10 cellular contexts compared by ENCODE assay signal in genomic region chr2:147449323-147450080, GRCh38.
DNase-seq lines count a peak whose midpoint lies in the region; ATAC-seq lines count a peak whose summit lies in the region.
"Had no signal": no experiment of that assay in that cellular context is flagged by ENCODE, and none has a peak within 500 bp of the region (broad histone marks: within the 10 kb centered on the region; RNA-seq: fewer than 3 reads in every experiment).

No MANE protein-coding gene starts in this region.

- no peaks in the 10 kb centered on the region for H3K9me3 Mint-ChIP-seq in activated naive CD4-positive, alpha-beta T cell treated with anti-CD3 and anti-CD28 coated beads, Interleukin-2, amount 50 U/mL, for 24 hours
- H3K9me3 Mint-ChIP-seq in T-cell, result peaks cover 0 to 4% (median 0%) of the 10 kb centered on the region in 3 donors
- peaks cover 0 to 6% of the 10 kb centered on the region in 2 donors for H3K9me3 Mint-ChIP-seq in effector memory CD8-positive, alpha-beta T cell

- ATAC-seq in T-cell (replicated peaks in 1 of 4) (peak; percentile 79 to 88 (median 81)), HG02610 (IDR thresholded peaks at IDR 0.05; ENCODE audit: unreplicated experiment) (no peak), HG02642 (IDR thresholded peaks at IDR 0.05; ENCODE audit: poor library complexity, unreplicated experiment) (no peak)
- peak; percentile 85 for ATAC-seq in effector memory CD8-positive, alpha-beta T cell (replicated peaks)

- H3K4me1 Mint-ChIP-seq in activated naive CD4-positive, alpha-beta T cell treated with anti-CD3 and anti-CD28 coated beads, Interleukin-2, amount 50 U/mL, for 24 hours, result peaks cover 6% of the 10 kb centered on the region
- peaks cover 11 to 28% (median 12%) of the 10 kb centered on the region in 3 donors for H3K4me1 Mint-ChIP-seq in T-cell
- no peaks in the 10 kb centered on the region for H3K4me1 Mint-ChIP-seq in effector memory CD8-positive, alpha-beta T cell (ENCODE audit: low read depth in 2 of 2)

- DNase-seq in activated naive CD4-positive, alpha-beta T cell (lab: John Stamatoyannopoulos, UW), result no peak
- DNase-seq in T-cell (peak in 29 of 34 experiments; percentile 0 to 38 (median 9)), MV-4-11 (lab: John Stamatoyannopoulos, UW) (no peak)
- DNase-seq in effector memory CD8-positive, alpha-beta T cell, result peak in 2 of 3 experiments; percentile 5 to 14
- peak; percentile 12 for DNase-seq in stimulated activated CD8-positive, alpha-beta memory T cell treated with anti-CD3 and anti-CD28 coated beads, Interleukin-12 subunit alpha, Interleukin-12 subunit beta, amount 100 ng/mL, for 1 hour (ENCODE audit: low read depth)
- DNase-seq: AML-193 had no signal

- H3K4me3 Mint-ChIP-seq in activated naive CD4-positive, alpha-beta T cell treated with anti-CD3 and anti-CD28 coated beads, Interleukin-2, amount 50 U/mL, for 24 hours, result no peak overlapping the region
- H3K4me3 Mint-ChIP-seq in T-cell, result peak overlapping the region in 2 of 3 donors; percentile 1 to 67
- H3K4me3 Mint-ChIP-seq in effector memory CD8-positive, alpha-beta T cell, result no peak overlapping the region
- H3K4me3 Mint-ChIP-seq: T-helper 1 cell treated with Interleukin-12 subunit alpha and Interleukin-12 subunit beta and Interleukin-4 antibody, amounts not matched to agents 30 μg/mL and 1 μg/mL, for 36 hours had no signal

- peak overlapping the region; percentile 52 for H3K27ac Mint-ChIP-seq in activated naive CD4-positive, alpha-beta T cell treated with anti-CD3 and anti-CD28 coated beads, Interleukin-2, amount 50 U/mL, for 24 hours
- H3K27ac Mint-ChIP-seq in T-cell, result peak overlapping the region; percentile 79 to 95
- peak overlapping the region in 1 of 2 donors; percentile 75 for H3K27ac Mint-ChIP-seq in effector memory CD8-positive, alpha-beta T cell
- H3K27ac Mint-ChIP-seq: T-helper 1 cell treated with Interleukin-12 subunit alpha and Interleukin-12 subunit beta and Interleukin-4 antibody, amounts not matched to agents 30 μg/mL and 1 μg/mL, for 36 hours had no signal

- H3K27me3 Mint-ChIP-seq in activated naive CD4-positive, alpha-beta T cell treated with anti-CD3 and anti-CD28 coated beads, Interleukin-2, amount 50 U/mL, for 24 hours, result no peaks in the 10 kb centered on the region
- no peaks in the 10 kb centered on the region for H3K27me3 Mint-ChIP-seq in T-cell
- no peaks in the 10 kb centered on the region for H3K27me3 Mint-ChIP-seq in effector memory CD8-positive, alpha-beta T cell

- POLR2A ChIA-PET in T-cell (lab: Charles Lee), result interaction anchor here in 1 of 2 donors (0.7 kb wide), 1 partner anchor 215 kb away, joined by 3 read pairs; no protein-coding TSS in a partner anchor

- H3K36me3 Mint-ChIP-seq in activated naive CD4-positive, alpha-beta T cell treated with anti-CD3 and anti-CD28 coated beads, Interleukin-2, amount 50 U/mL, for 24 hours, result no peaks in the 10 kb centered on the region
- no peaks in the 10 kb centered on the region for H3K36me3 Mint-ChIP-seq in T-cell
- H3K36me3 Mint-ChIP-seq in effector memory CD8-positive, alpha-beta T cell (ENCODE audit: insufficient read depth), result no peaks in the 10 kb centered on the region

- CTCF ChIA-PET in T-cell (lab: Charles Lee), result no interaction called here

Comparison
In these comparisons a context has a peak if more than half of its experiments do, and no peak if none do; other contexts are left out.
1. H3K4me3 Mint-ChIP-seq: peak in T-cell (2 of 3); none in activated naive CD4-positive, alpha-beta T cell treated with anti-CD3 and anti-CD28 coated beads, Interleukin-2, amount 50 U/mL, for 24 hours (single experiment) and effector memory CD8-positive, alpha-beta T cell (0 of 2).
2. DNase-seq: peak in T-cell (29 of 34), effector memory CD8-positive, alpha-beta T cell (2 of 3) and stimulated activated CD8-positive, alpha-beta memory T cell treated with anti-CD3 and anti-CD28 coated beads, Interleukin-12 subunit alpha, Interleukin-12 subunit beta, amount 100 ng/mL, for 1 hour (single experiment); none in activated naive CD4-positive, alpha-beta T cell (0 of 4) and MV-4-11 (single experiment).
3. ATAC-seq: peak in T-cell (4 of 4) and effector memory CD8-positive, alpha-beta T cell (single experiment); none in HG02610 (single experiment) and HG02642 (single experiment).